Comparison of ENCODE assay signal across 9 cellular contexts in genomic region chr11:44484211-44484610, GRCh38.
A peak's percentile ranks its signal among the peaks of the same experiment; 100 is the strongest.
DNase-seq lines count a peak whose midpoint lies in the region; ATAC-seq, FAIRE-seq and TF ChIP-seq lines count a peak whose summit lies in the region.
"Had no signal": no experiment of that assay in that cellular context is flagged by ENCODE, and none has a peak within 500 bp of the region (broad histone marks: within the 10 kb centered on the region; RNA-seq: fewer than 3 reads in every experiment).

No MANE protein-coding gene starts in this region.

- no peaks in the 10 kb centered on the region for H4K20me1 ChIP-seq in OCI-LY1 (ENCODE audit: insufficient read depth, low read length)

- H3K4me2 ChIP-seq in OCI-LY1 (ENCODE audit: low read length) = no peak overlapping the region

- H3K79me2 ChIP-seq in OCI-LY1 (ENCODE audit: insufficient read depth, low read length) = no peaks in the 10 kb centered on the region

- FAIRE-seq in GM19239 (lab: Jason Lieb, UNC) = no peak

- H3K27me3 ChIP-seq in OCI-LY1 (ENCODE audit: insufficient read depth, low read length) (no peaks in the 10 kb centered on the region), testis (no peaks in the 10 kb centered on the region)

- no peak overlapping the region for H3K4me3 ChIP-seq in OCI-LY1 (ENCODE audit: low read depth, low read length, poor library complexity, severe bottlenecking)
- no peak overlapping the region for H3K4me3 ChIP-seq in fibroblast of pulmonary artery (replicated peaks; ENCODE audit: low read depth, low read length)
- H3K4me3 ChIP-seq in testis = no peak overlapping the region

- H3K9ac ChIP-seq in OCI-LY1 (ENCODE audit: low read length) = no peak overlapping the region

- no peaks in the 10 kb centered on the region for H3K9me3 ChIP-seq in OCI-LY1 (ENCODE audit: low read length)
- H3K9me3 ChIP-seq in testis = no peaks in the 10 kb centered on the region

- 82 to 87% methylated on average over 4 of the region's 4 CpGs for WGBS in testis, 2 donors

- no peaks in the 10 kb centered on the region for H3F3A ChIP-seq in OCI-LY1 (ENCODE audit: insufficient read depth, low read length)

- H3K4me1 ChIP-seq in OCI-LY1 (ENCODE audit: insufficient read depth, low read length, severe bottlenecking) (no peaks in the 10 kb centered on the region), testis (no peaks in the 10 kb centered on the region)

- DNase-seq in Right ventricle myocardium inferior (ENCODE audit: missing footprints) = no peak
- no peak for DNase-seq in cardiac septum (ENCODE audit: low spot score)
- DNase-seq in fibroblast of pulmonary artery (ENCODE audit: low read depth) = peak; percentile 30
- peak; percentile 48 for DNase-seq in testis
- no peak for DNase-seq in NCI-H1930 (lab: John Stamatoyannopoulos, UW)
- DNase-seq in GM19239 (ENCODE audit: insufficient read length, low spot score) = no peak
- DNase-seq in activated naive CD4-positive, alpha-beta T cell treated with Interleukin-2 at 50 U/mL for 16 hours = no peak
- DNase-seq: NCI-H2081 had no signal

- TF ChIP-seq CTCF in OCI-LY1 (IDR thresholded peaks at IDR 0.05; ENCODE audit: low read length) = peak; percentile 34; the same call in 1 of the 2 replicates
- TF ChIP-seq CTCF in fibroblast of pulmonary artery (IDR thresholded peaks at IDR 0.05; ENCODE audit: low read length, missing control alignments) = peak; percentile 40
- TF ChIP-seq CTCF in testis (IDR thresholded peaks at IDR 0.05) = no peak

- peak; percentile 13 for ATAC-seq in Right ventricle myocardium inferior

- H3K36me3 ChIP-seq in OCI-LY1 (ENCODE audit: insufficient read depth, low read length) = no peaks in the 10 kb centered on the region
- no peaks in the 10 kb centered on the region for H3K36me3 ChIP-seq in testis (ENCODE audit: low read depth, missing control alignments)

- H2AFZ ChIP-seq in OCI-LY1 (ENCODE audit: low read length) = no peak overlapping the region

- H3K9me2 ChIP-seq in OCI-LY1 (ENCODE audit: low read depth, low read length) = no peaks in the 10 kb centered on the region

- TF ChIP-seq POLR2A in testis (IDR thresholded peaks at IDR 0.05) = no peak

- intact Hi-C loops in Right ventricle myocardium inferior (cut with DNase I) = loop anchor here (5.0 kb wide), 1 partner anchor 197 kb away; no protein-coding TSS in a partner anchor
- intact Hi-C loops in cardiac septum (cut with DNase I) = no loop called here
- intact Hi-C loops in testis (cut with DNase I; ENCODE audit: low total_unique reads) = no loop called here

- H3K27ac ChIP-seq in OCI-LY1 (ENCODE audit: low read depth, low read length, poor library complexity, severe bottlenecking) (no peak overlapping the region), testis (no peak overlapping the region)

Comparison
In these comparisons a context has a peak if more than half of its experiments do, and no peak if none do; other contexts are left out.
1. DNase-seq: peak in fibroblast of pulmonary artery (single experiment) and testis (single experiment); none in Right ventricle myocardium inferior (single experiment), cardiac septum (single experiment), NCI-H1930 (0 of 2), GM19239 (single experiment) and activated naive CD4-positive, alpha-beta T cell treated with Interleukin-2 at 50 U/mL for 16 hours (single experiment).
2. CTCF ChIP-seq: peak in OCI-LY1 (single experiment) and fibroblast of pulmonary artery (single experiment); none in testis (0 of 3).